17 cellular contexts compared by ENCODE assay signal in the genomic region with DNA sequence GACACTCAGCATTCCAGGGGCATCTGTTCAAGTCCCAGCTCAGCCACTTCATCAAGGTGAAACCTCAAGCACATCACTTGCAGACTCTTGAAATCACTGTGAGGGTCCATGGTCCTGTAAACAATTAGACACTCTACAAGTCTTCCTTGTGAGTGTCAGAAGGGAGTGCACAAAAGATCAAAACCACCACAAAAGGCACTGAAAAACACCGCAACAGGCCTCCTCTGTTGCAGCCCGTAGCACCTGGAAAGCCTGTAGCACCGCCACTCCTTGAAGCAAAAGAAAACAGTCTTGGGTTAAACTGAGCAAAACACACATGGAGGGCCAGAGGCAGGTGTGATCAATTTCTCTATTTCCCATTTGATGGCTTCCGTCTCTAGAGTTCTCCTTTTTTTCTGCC.
DNase-seq lines count a peak whose midpoint lies in the region; ATAC-seq and TF ChIP-seq lines count a peak whose summit lies in the region.
"Had no signal": no experiment of that assay in that cellular context is flagged by ENCODE, and none has a peak within 500 bp of the region (broad histone marks: within the 10 kb centered on the region; RNA-seq: fewer than 3 reads in every experiment).

No MANE protein-coding gene starts in this region.

- H3K36me3 Mint-ChIP-seq in activated CD4-positive, alpha-beta T cell treated with anti-CD3 and anti-CD28 coated beads for 36 hours (ENCODE audit: low read depth) = peaks cover 4% of the 10 kb centered on the region
- H3K36me3 Mint-ChIP-seq in activated naive CD8-positive, alpha-beta T cell = peaks cover 7% of the 10 kb centered on the region
- peaks cover 9% of the 10 kb centered on the region for H3K36me3 Mint-ChIP-seq in activated naive CD8-positive, alpha-beta T cell treated with anti-CD3 and anti-CD28 coated beads, Interleukin-2, amount 50 U/mL, for 24 hours (ENCODE audit: low read depth)
- peaks cover 11% of the 10 kb centered on the region for H3K36me3 Mint-ChIP-seq in activated CD8-positive, alpha-beta T cell treated with anti-CD3 and anti-CD28 coated beads for 36 hours (ENCODE audit: low read depth)

- peak overlapping the region; percentile 68 for H3K27ac ChIP-seq in thymus (ENCODE audit: low read depth)
- H3K27ac ChIP-seq: RWPE1 had no signal

- 8% methylated on average over 4 of the region's 4 CpGs for WGBS in thymus

- peaks cover 43% of the 10 kb centered on the region for H3K4me1 ChIP-seq in thymus (ENCODE audit: control insufficient read depth, insufficient read depth, low read length)
- H3K4me1 ChIP-seq: BE2C had no signal

- no peak for ATAC-seq in activated CD4-positive, alpha-beta T cell treated with anti-CD3 and anti-CD28 coated beads for 36 hours
- no peak for ATAC-seq in activated naive CD8-positive, alpha-beta T cell treated with anti-CD3 and anti-CD28 coated beads, Interleukin-2, amount 50 U/mL, for 24 hours
- ATAC-seq in activated CD8-positive, alpha-beta T cell treated with anti-CD3 and anti-CD28 coated beads for 36 hours = peak; percentile 28
- ATAC-seq: PC-3 had no signal

- no peak overlapping the region for H3K4me3 ChIP-seq in thymus (ENCODE audit: low read length)

- no peaks in the 10 kb centered on the region for H3K27me3 Mint-ChIP-seq in activated CD4-positive, alpha-beta T cell treated with anti-CD3 and anti-CD28 coated beads for 36 hours
- no peaks in the 10 kb centered on the region for H3K27me3 Mint-ChIP-seq in activated naive CD8-positive, alpha-beta T cell
- H3K27me3 Mint-ChIP-seq in activated naive CD8-positive, alpha-beta T cell treated with anti-CD3 and anti-CD28 coated beads, Interleukin-2, amount 50 U/mL, for 24 hours = no peaks in the 10 kb centered on the region
- no peaks in the 10 kb centered on the region for H3K27me3 Mint-ChIP-seq in activated CD8-positive, alpha-beta T cell treated with anti-CD3 and anti-CD28 coated beads for 36 hours

- POLR2A ChIA-PET in activated CD4-positive, alpha-beta T cell treated with anti-CD3 and anti-CD28 coated beads for 36 hours (lab: Charles Lee) = no interaction called here
- POLR2A ChIA-PET in activated CD8-positive, alpha-beta T cell treated with anti-CD3 and anti-CD28 coated beads for 36 hours (lab: Charles Lee) = interaction anchor here (0.6 kb wide), 1 partner anchor 542 kb away, joined by 3 read pairs; no protein-coding TSS in a partner anchor

- intact Hi-C loops in activated CD4-positive, alpha-beta T cell treated with anti-CD3 and anti-CD28 coated beads for 36 hours (cut with DNase I, micrococcal nuclease) = loop anchor here (2.0 kb wide), 2 partner anchors 280 to 282 kb away; no protein-coding TSS in a partner anchor
- intact Hi-C loops in activated CD8-positive, alpha-beta T cell treated with anti-CD3 and anti-CD28 coated beads for 36 hours (cut with micrococcal nuclease) = loop anchor here (5.0 kb wide), 1 partner anchor 280 kb away; no protein-coding TSS in a partner anchor

- peaks cover 9% of the 10 kb centered on the region for H3K9me3 Mint-ChIP-seq in activated CD4-positive, alpha-beta T cell treated with anti-CD3 and anti-CD28 coated beads for 36 hours (ENCODE audit: low read depth)
- peaks cover 11% of the 10 kb centered on the region for H3K9me3 Mint-ChIP-seq in activated naive CD8-positive, alpha-beta T cell (ENCODE audit: low read depth)
- peaks cover 13% of the 10 kb centered on the region for H3K9me3 Mint-ChIP-seq in activated naive CD8-positive, alpha-beta T cell treated with anti-CD3 and anti-CD28 coated beads, Interleukin-2, amount 50 U/mL, for 24 hours
- H3K9me3 Mint-ChIP-seq in activated CD8-positive, alpha-beta T cell treated with anti-CD3 and anti-CD28 coated beads for 36 hours = peaks cover 13% of the 10 kb centered on the region

- H3K36me3 ChIP-seq in thymus (ENCODE audit: control insufficient read depth, insufficient read depth) = no peaks in the 10 kb centered on the region
- H3K36me3 ChIP-seq: BE2C had no signal

- no peaks in the 10 kb centered on the region for H3K9me3 ChIP-seq in thymus (ENCODE audit: control insufficient read depth)
- H3K9me3 ChIP-seq: BE2C had no signal

- H3K27ac Mint-ChIP-seq in activated CD4-positive, alpha-beta T cell treated with anti-CD3 and anti-CD28 coated beads for 36 hours = no peak overlapping the region
- peak overlapping the region; percentile 69 for H3K27ac Mint-ChIP-seq in activated naive CD8-positive, alpha-beta T cell
- H3K27ac Mint-ChIP-seq in activated naive CD8-positive, alpha-beta T cell treated with anti-CD3 and anti-CD28 coated beads, Interleukin-2, amount 50 U/mL, for 24 hours = no peak overlapping the region
- no peak overlapping the region for H3K27ac Mint-ChIP-seq in activated CD8-positive, alpha-beta T cell treated with anti-CD3 and anti-CD28 coated beads for 36 hours

- peaks cover 60% of the 10 kb centered on the region for H3K4me1 Mint-ChIP-seq in activated CD4-positive, alpha-beta T cell treated with anti-CD3 and anti-CD28 coated beads for 36 hours
- peaks cover 74% of the 10 kb centered on the region for H3K4me1 Mint-ChIP-seq in activated naive CD8-positive, alpha-beta T cell (ENCODE audit: low read depth)
- H3K4me1 Mint-ChIP-seq in activated naive CD8-positive, alpha-beta T cell treated with anti-CD3 and anti-CD28 coated beads, Interleukin-2, amount 50 U/mL, for 24 hours = peaks cover 55% of the 10 kb centered on the region
- peaks cover 59% of the 10 kb centered on the region for H3K4me1 Mint-ChIP-seq in activated CD8-positive, alpha-beta T cell treated with anti-CD3 and anti-CD28 coated beads for 36 hours (ENCODE audit: low read depth)

- no peak for TF ChIP-seq CTCF in activated CD8-positive, alpha-beta T cell treated with anti-CD3 and anti-CD28 coated beads for 36 hours (IDR thresholded peaks at IDR 0.05)

- CTCF ChIA-PET in activated CD4-positive, alpha-beta T cell treated with anti-CD3 and anti-CD28 coated beads for 36 hours (lab: Charles Lee) = interaction anchor here (1.2 to 1.8 kb wide), 2 partner anchors 11 to 281 kb away, joined by 4 to 6 read pairs; no protein-coding TSS in a partner anchor
- CTCF ChIA-PET in activated CD8-positive, alpha-beta T cell treated with anti-CD3 and anti-CD28 coated beads for 36 hours (lab: Charles Lee) = interaction anchor here (1.4 to 3.0 kb wide), 3 partner anchors 22 to 261 kb away, joined by 3 to 10 read pairs (median 4); no protein-coding TSS in a partner anchor

- peak; percentile 15 for DNase-seq in activated CD4-positive, alpha-beta T cell treated with anti-CD3 and anti-CD28 coated beads for 36 hours
- DNase-seq in activated CD4-positive, alpha-beta T cell treated with anti-CD3 and anti-CD28 coated beads, Interleukin-2, amount 50 U/mL, for 4 hours = no peak
- DNase-seq in activated naive CD8-positive, alpha-beta T cell treated with anti-CD3 and anti-CD28 coated beads, Interleukin-2, amount 50 U/mL, for 24 hours = no peak
- DNase-seq in activated CD8-positive, alpha-beta T cell treated with anti-CD3 and anti-CD28 coated beads for 36 hours = peak; percentile 20
- no peak for DNase-seq in NCI-H2029 treated with DMSO at 0.1 percent for 48 hours (lab: John Stamatoyannopoulos, UW)
- DNase-seq in NCI-H524 treated with DMSO at 0.1 percent for 48 hours (lab: John Stamatoyannopoulos, UW) = no peak
- DNase-seq: 8988T, BE2C, EL, KG1, NCI-H1417 treated with DMSO at 0.1 percent for 48 hours, NCI-H1930, NCI-H82, PC-3 had no signal

- H3K4me3 Mint-ChIP-seq in activated CD4-positive, alpha-beta T cell treated with anti-CD3 and anti-CD28 coated beads for 36 hours = no peak overlapping the region
- peak overlapping the region; percentile 24 for H3K4me3 Mint-ChIP-seq in activated naive CD8-positive, alpha-beta T cell
- H3K4me3 Mint-ChIP-seq in activated naive CD8-positive, alpha-beta T cell treated with anti-CD3 and anti-CD28 coated beads, Interleukin-2, amount 50 U/mL, for 24 hours = no peak overlapping the region
- H3K4me3 Mint-ChIP-seq in activated CD8-positive, alpha-beta T cell treated with anti-CD3 and anti-CD28 coated beads for 36 hours = no peak overlapping the region

- H3K27me3 ChIP-seq in thymus (ENCODE audit: control insufficient read depth, insufficient read depth) = no peaks in the 10 kb centered on the region
- H3K27me3 ChIP-seq: BE2C had no signal

Comparison
In these comparisons a context has a peak if more than half of its experiments do, and no peak if none do; other contexts are left out.
1. DNase-seq: peak in activated CD4-positive, alpha-beta T cell treated with anti-CD3 and anti-CD28 coated beads for 36 hours (single experiment) and activated CD8-positive, alpha-beta T cell treated with anti-CD3 and anti-CD28 coated beads for 36 hours (single experiment); none in activated CD4-positive, alpha-beta T cell treated with anti-CD3 and anti-CD28 coated beads, Interleukin-2, amount 50 U/mL, for 4 hours (0 of 2), activated naive CD8-positive, alpha-beta T cell treated with anti-CD3 and anti-CD28 coated beads, Interleukin-2, amount 50 U/mL, for 24 hours (single experiment), NCI-H2029 treated with DMSO at 0.1 percent for 48 hours (single experiment) and NCI-H524 treated with DMSO at 0.1 percent for 48 hours (single experiment).